Comparison of ENCODE assay signal across 31 cellular contexts in genomic region chr17:83087788-83088360, GRCh38. TPM values are rescaled to one million over a fixed set of nuclear protein-coding genes. Genes with fewer than 3 reads are reported as not detected.
A peak's percentile ranks its signal among the peaks of the same experiment; 100 is the strongest.
DNase-seq lines count a peak whose midpoint lies in the region; ATAC-seq, FAIRE-seq and TF ChIP-seq lines count a peak whose summit lies in the region.
"Had no signal": no experiment of that assay in that cellular context is flagged by ENCODE, and none has a peak within 500 bp of the region (broad histone marks: within the 10 kb centered on the region; RNA-seq: fewer than 3 reads in every experiment).

No MANE protein-coding gene starts in this region.

- no peak for ATAC-seq in HepG2
- no peak for ATAC-seq in right lobe of liver
- ATAC-seq in HG03457 (IDR thresholded peaks at IDR 0.05; ENCODE audit: unreplicated experiment) = no peak
- ATAC-seq in GM19035 (IDR thresholded peaks at IDR 0.05; ENCODE audit: unreplicated experiment) = no peak
- ATAC-seq: left lung, Panc1 had no signal

- intact Hi-C loops in HepG2 (cut with micrococcal nuclease; ENCODE audit: unreplicated experiment) (no loop called here), right lobe of liver (cut with DNase I) (no loop called here)
- intact Hi-C loops in dendritic cell treated with granulocyte-macrophage colony-stimulating factor and Interleukin-4, amounts not matched to agents 40 ng/mL and 50 ng/mL, for 4 days (cut with micrococcal nuclease) = no loop called here

- H3K4me3 Mint-ChIP-seq in dendritic cell treated with granulocyte-macrophage colony-stimulating factor and Interleukin-4, amounts not matched to agents 40 ng/mL and 50 ng/mL, for 4 days = peak overlapping the region; percentile 26
- no peak overlapping the region for H3K4me3 Mint-ChIP-seq in activated CD4-positive, alpha-beta memory T cell treated with anti-CD3 and anti-CD28 coated beads, Interleukin-2, amount 10 ng/mL, durations not matched to agents 7 days and 5 days
- H3K4me3 Mint-ChIP-seq: activated naive CD4-positive, alpha-beta T cell treated with anti-CD3 and anti-CD28 coated beads, Interleukin-2, amount 50 U/mL, for 24 hours; activated T-helper 1 cell treated with anti-CD3 and anti-CD28 coated beads, Interleukin-12 subunit alpha, Interleukin-12 subunit beta, Interleukin-2, Interleukin-4 antibody, amounts not matched to agents 30 ng/mL and 10 ng/mL and 1 ng/mL, durations not matched to agents 14 hours and 24 hours and 36 hours had no signal

- 87% methylated on average over 25 of the region's 31 CpGs for WGBS in HepG2 (ENCODE audit: low lambda C conversion rate)
- WGBS in right lobe of liver (ENCODE audit: insufficient coverage, low coverage, low lambda C conversion rate, missing lambda C conversion rate) = no CpG with 5 or more reads among the region's 31 CpGs

- H3K79me2 ChIP-seq in HepG2 (ENCODE audit: insufficient read depth, low read length) (no peaks in the 10 kb centered on the region), parathyroid adenoma (peaks cover 85% of the 10 kb centered on the region)

- H3K27me3 Mint-ChIP-seq in dendritic cell treated with granulocyte-macrophage colony-stimulating factor and Interleukin-4, amounts not matched to agents 40 ng/mL and 50 ng/mL, for 4 days = no peaks in the 10 kb centered on the region
- peaks cover 3% of the 10 kb centered on the region for H3K27me3 Mint-ChIP-seq in activated CD4-positive, alpha-beta memory T cell treated with anti-CD3 and anti-CD28 coated beads, Interleukin-2, amount 10 ng/mL, durations not matched to agents 7 days and 5 days
- H3K27me3 Mint-ChIP-seq: activated naive CD4-positive, alpha-beta T cell treated with anti-CD3 and anti-CD28 coated beads, Interleukin-2, amount 50 U/mL, for 24 hours had no signal

- H3K4me1 ChIP-seq in HepG2 (ENCODE audit: insufficient read depth, low read length) (peaks cover 24% of the 10 kb centered on the region), right lobe of liver (no peaks in the 10 kb centered on the region), parathyroid adenoma (peaks cover 77% of the 10 kb centered on the region)

- H3K4me3 ChIP-seq in HepG2 (replicated peaks in 1 of 3; ENCODE audit: insufficient read depth in 1 of 3, low read depth in 2 of 3, low read length in 3 of 3) (no peak overlapping the region), right lobe of liver (no peak overlapping the region), parathyroid adenoma (ENCODE audit: low read depth, low read length) (no peak overlapping the region)
- H3K4me3 ChIP-seq: cardiac muscle cell, left lung had no signal

- H3K9me3 ChIP-seq in HepG2 (ENCODE audit: low read length) (no peaks in the 10 kb centered on the region), right lobe of liver (no peaks in the 10 kb centered on the region), parathyroid adenoma (ENCODE audit: control insufficient read depth, low read length) (no peaks in the 10 kb centered on the region)
- H3K9me3 ChIP-seq: left lung, spleen had no signal

- no peaks in the 10 kb centered on the region for H3K9me3 Mint-ChIP-seq in dendritic cell treated with granulocyte-macrophage colony-stimulating factor and Interleukin-4, amounts not matched to agents 40 ng/mL and 50 ng/mL, for 4 days
- H3K9me3 Mint-ChIP-seq in activated CD4-positive, alpha-beta memory T cell treated with anti-CD3 and anti-CD28 coated beads, Interleukin-2, amount 10 ng/mL, durations not matched to agents 7 days and 5 days = no peaks in the 10 kb centered on the region
- H3K9me3 Mint-ChIP-seq: activated naive CD4-positive, alpha-beta T cell treated with anti-CD3 and anti-CD28 coated beads, Interleukin-2, amount 50 U/mL, for 24 hours; activated T-helper 1 cell treated with anti-CD3 and anti-CD28 coated beads, Interleukin-12 subunit alpha, Interleukin-12 subunit beta, Interleukin-2, Interleukin-4 antibody, amounts not matched to agents 30 ng/mL and 10 ng/mL and 1 ng/mL, durations not matched to agents 14 hours and 24 hours and 36 hours had no signal

- TF ChIP-seq EP300 in HepG2 (IDR thresholded peaks at IDR 0.05; ENCODE audit: low read depth in 2 of 2, low read length in 2 of 2) (no peak), HepG2 (CRISPR knock-in tag; IDR thresholded peaks at IDR 0.05; ENCODE audit: borderline replicate concordance) (no peak)

- peaks cover 19 to 76% of the 10 kb centered on the region in 2 experiments for H3K27me3 ChIP-seq in HepG2 (ENCODE audit: control insufficient read depth in 1 of 2, insufficient read depth in 2 of 2, low read length in 2 of 2)
- no peaks in the 10 kb centered on the region for H3K27me3 ChIP-seq in right lobe of liver
- no peaks in the 10 kb centered on the region for H3K27me3 ChIP-seq in parathyroid adenoma (ENCODE audit: control insufficient read depth, insufficient read depth, low read length)
- H3K27me3 ChIP-seq: cardiac muscle cell, left lung, spleen had no signal

- FAIRE-seq in HepG2 (lab: Jason Lieb, UNC) = no peak
- FAIRE-seq: endometrium, urothelium cell line had no signal

- H3K4me2 ChIP-seq in HepG2 (ENCODE audit: low read depth, low read length) = no peak overlapping the region
- peak overlapping the region; percentile 12 for H3K4me2 ChIP-seq in parathyroid adenoma (ENCODE audit: low read length)
- H3K4me2 ChIP-seq: KMS-11 had no signal

- TF ChIP-seq RAD21 in HepG2 (CRISPR knock-in tag; IDR thresholded peaks at IDR 0.05) = no peak

- DNase-seq in HepG2 (ENCODE audit: low spot score) = no peak
- no peak for DNase-seq in right lobe of liver
- DNase-seq in AG20443 (ENCODE audit: low spot score) = no peak
- no peak for DNase-seq in activated CD4-positive, alpha-beta memory T cell treated with anti-CD3 and anti-CD28 coated beads, Interleukin-2, amount 10 ng/mL, durations not matched to agents 7 days and 5 days
- DNase-seq: 8988T; activated CD4-positive, alpha-beta T cell treated with anti-CD3 and anti-CD28 coated beads, Interleukin-2, amount 50 U/mL, for 4 hours; activated CD4-positive, CD25-positive, alpha-beta regulatory T cell; activated CD8-positive, alpha-beta memory T cell treated with anti-CD3 and anti-CD28 coated beads, Interleukin-2, amount 50 U/mL, for 4 hours; anterior cingulate cortex; dermis blood vessel endothelial cell; HCEC 1CT; left lung; mesendoderm; NCI-H1417 treated with DMSO at 0.1 percent for 48 hours; NCI-H2081; NCI-H226; NCI-H69; occipital lobe; SIG-M5; spleen had no signal

- TF ChIP-seq POLR2A in HepG2 (IDR thresholded peaks at IDR 0.05; ENCODE audit: insufficient read depth in 1 of 2, low read depth in 2 of 2, low read length in 2 of 2) (no peak), right lobe of liver (IDR thresholded peaks at IDR 0.05) (no peak)

- TF ChIP-seq CTCF in HepG2 (CRISPR knock-in tag; IDR thresholded peaks at IDR 0.05) (no peak), right lobe of liver (IDR thresholded peaks at IDR 0.05) (no peak), parathyroid adenoma (IDR thresholded peaks at IDR 0.05) (no peak)

- H3K27ac ChIP-seq in HepG2 (ENCODE audit: extremely low read length, insufficient read depth, low read length) = no peak overlapping the region
- H3K27ac ChIP-seq in right lobe of liver = no peak overlapping the region
- H3K27ac ChIP-seq in parathyroid adenoma = no peak overlapping the region
- H3K27ac ChIP-seq: cardiac muscle cell, KMS-11, left lung, spleen had no signal

- CTCF ChIA-PET in HepG2 (lab: Yijun Ruan, JAX; ENCODE audit: low intra/inter-chr PET ratio, low total read pairs) = no interaction called here
- CTCF ChIA-PET in activated CD4-positive, alpha-beta memory T cell treated with anti-CD3 and anti-CD28 coated beads, Interleukin-2, amount 10 ng/mL, durations not matched to agents 7 days and 5 days (lab: Charles Lee) = no interaction called here

- peaks cover 7% of the 10 kb centered on the region; the same call in 1 of the 2 replicates for H4K20me1 ChIP-seq in HepG2 (ENCODE audit: insufficient read depth, low read length)

- H3K4me1 Mint-ChIP-seq in dendritic cell treated with granulocyte-macrophage colony-stimulating factor and Interleukin-4, amounts not matched to agents 40 ng/mL and 50 ng/mL, for 4 days (ENCODE audit: low read depth) = peaks cover 89% of the 10 kb centered on the region
- peaks cover 43% of the 10 kb centered on the region for H3K4me1 Mint-ChIP-seq in activated CD4-positive, alpha-beta memory T cell treated with anti-CD3 and anti-CD28 coated beads, Interleukin-2, amount 10 ng/mL, durations not matched to agents 7 days and 5 days

- H3K27ac Mint-ChIP-seq in dendritic cell treated with granulocyte-macrophage colony-stimulating factor and Interleukin-4, amounts not matched to agents 40 ng/mL and 50 ng/mL, for 4 days = peak overlapping the region; percentile 70
- H3K27ac Mint-ChIP-seq in activated CD4-positive, alpha-beta memory T cell treated with anti-CD3 and anti-CD28 coated beads, Interleukin-2, amount 10 ng/mL, durations not matched to agents 7 days and 5 days = no peak overlapping the region
- H3K27ac Mint-ChIP-seq: activated naive CD4-positive, alpha-beta T cell treated with anti-CD3 and anti-CD28 coated beads, Interleukin-2, amount 50 U/mL, for 24 hours; activated T-helper 1 cell treated with anti-CD3 and anti-CD28 coated beads, Interleukin-12 subunit alpha, Interleukin-12 subunit beta, Interleukin-2, Interleukin-4 antibody, amounts not matched to agents 30 ng/mL and 10 ng/mL and 1 ng/mL, durations not matched to agents 14 hours and 24 hours and 36 hours had no signal

- no peak overlapping the region for H2AFZ ChIP-seq in HepG2 (ENCODE audit: low read length)
- no peak overlapping the region for H2AFZ ChIP-seq in parathyroid adenoma

- H3K9ac ChIP-seq in HepG2 (ENCODE audit: insufficient read depth, low read depth, low read length) (no peak overlapping the region), parathyroid adenoma (no peak overlapping the region)
- H3K9ac ChIP-seq: KMS-11 had no signal

- H3K36me3 Mint-ChIP-seq in dendritic cell treated with granulocyte-macrophage colony-stimulating factor and Interleukin-4, amounts not matched to agents 40 ng/mL and 50 ng/mL, for 4 days (ENCODE audit: low read depth) = peaks cover 97% of the 10 kb centered on the region
- H3K36me3 Mint-ChIP-seq in activated CD4-positive, alpha-beta memory T cell treated with anti-CD3 and anti-CD28 coated beads, Interleukin-2, amount 10 ng/mL, durations not matched to agents 7 days and 5 days (ENCODE audit: low read depth) = peaks cover 8% of the 10 kb centered on the region
- H3K36me3 Mint-ChIP-seq: activated naive CD4-positive, alpha-beta T cell treated with anti-CD3 and anti-CD28 coated beads, Interleukin-2, amount 50 U/mL, for 24 hours had no signal

- BruUV-seq in HepG2 (replicated peaks; lab: Mats Ljungman, UMichigan) = no TSS peak

- H3K36me3 ChIP-seq in HepG2 (replicated peaks in 1 of 2; ENCODE audit: control insufficient read depth in 1 of 2, insufficient read depth in 2 of 2, low read length in 2 of 2) (no peaks in the 10 kb centered on the region), right lobe of liver (no peaks in the 10 kb centered on the region), parathyroid adenoma (ENCODE audit: control insufficient read depth, insufficient read depth, low read length) (no peaks in the 10 kb centered on the region)
- H3K36me3 ChIP-seq: cardiac muscle cell had no signal

- in situ Hi-C loops in HepG2 (cut with HindIII; ENCODE audit: extremely low pct_ligation_motif_present, low pct_unique_long_range_greater_than_20kb) = no loop called here

- POLR2A ChIA-PET in HepG2 (lab: Yijun Ruan, JAX) = no interaction called here
- POLR2A ChIA-PET in activated CD4-positive, alpha-beta memory T cell treated with anti-CD3 and anti-CD28 coated beads, Interleukin-2, amount 10 ng/mL, durations not matched to agents 7 days and 5 days (lab: Charles Lee) = no interaction called here

RNA-seq across cellular contexts. Expression of gene METRNL, which starts 8.5 kb away (rescaled TPM):
- total RNA-seq in HepG2 (2016; rRNA removed; fragmentation: Illumina TruSeq; extraction: Trizol) (0.66 and 1.2 TPM in 2 replicates), right lobe of liver (10 to 100 TPM in 1 of 6 experiments, 1 to 10 TPM in 5; 2.3 to 18.6 (median 5.9) TPM)
- 0.81 and 1.1 TPM in 2 replicates for total RNA-seq in HepG2 (2016; cell fraction: cytosol; rRNA removed; fragmentation: Illumina TruSeq; extraction: Trizol; ENCODE audit: low read depth)
- 0.56 and 1.0 TPM in 2 replicates for total RNA-seq in HepG2 (2016; cell fraction: insoluble cytoplasmic fraction; rRNA removed; fragmentation: Illumina TruSeq; extraction: Trizol)
- total RNA-seq in HepG2 (2016; cell fraction: membrane; rRNA removed; fragmentation: Illumina TruSeq; extraction: Trizol) = 1.7 and 2.2 TPM in 2 replicates
- total RNA-seq in HepG2 (2016; cell fraction: nucleus; rRNA removed; fragmentation: Illumina TruSeq; extraction: Trizol) = 0.31 TPM in 1 of 2 replicates, not detected in the other
- 0.84 and 1.4 TPM in 2 replicates for polyA plus RNA-seq in HepG2 (2011; rRNA removed)
- 2.1 and 2.5 TPM in 2 replicates for polyA plus RNA-seq in HepG2 (2011; cell fraction: cytosol; rRNA removed)
- polyA plus RNA-seq in HepG2 (2011; cell fraction: nucleus; rRNA removed) = 1.2 and 1.8 TPM in 2 replicates
- polyA plus RNA-seq in HepG2 (2012) = 0.23 and 0.79 TPM in 2 replicates
- 1.1 and 1.2 TPM in 2 replicates for polyA plus RNA-seq in HepG2 (2016; cell fraction: cytosol; fragmentation: Illumina TruSeq; extraction: Trizol; ENCODE audit: low read depth)
- 0.69 and 0.92 TPM in 2 replicates for polyA plus RNA-seq in HepG2 (2016; cell fraction: insoluble cytoplasmic fraction; fragmentation: Illumina TruSeq; extraction: Trizol; ENCODE audit: low read depth)
- 2.1 TPM in 2 replicates for polyA plus RNA-seq in HepG2 (2016; cell fraction: membrane; fragmentation: Illumina TruSeq; extraction: Trizol; ENCODE audit: low read depth)
- polyA plus RNA-seq in HepG2 (2016; cell fraction: nucleus; fragmentation: Illumina TruSeq; extraction: Trizol; ENCODE audit: insufficient read depth, low read depth) = 1.2 and 1.3 TPM in 2 replicates
- 2.5 and 12.3 TPM in 2 replicates for polyA minus RNA-seq in HepG2 (2011; rRNA and poly(A)+ RNA removed; ENCODE audit: low replicate concordance)
- polyA minus RNA-seq in HepG2 (2011; cell fraction: cytosol; rRNA and poly(A)+ RNA removed) = 2.9 and 4.6 TPM in 2 replicates
- 0.87 and 1.4 TPM in 2 replicates for polyA minus RNA-seq in HepG2 (2011; cell fraction: nucleus; rRNA and poly(A)+ RNA removed)
- 10 to 100 TPM; 27.3 to 28.1 TPM for total RNA-seq in activated CD4-positive, alpha-beta memory T cell treated with anti-CD3 and anti-CD28 coated beads, Interleukin-2, amount 10 ng/mL, durations not matched to agents 7 days and 5 days
